23 cellular contexts compared by ENCODE assay signal in genomic region chr9:5892456-5893133, GRCh38. TPM values are rescaled to one million over a fixed set of nuclear protein-coding genes. Genes with fewer than 3 reads are reported as not detected.
DNase-seq lines count a peak whose midpoint lies in the region; ATAC-seq, FAIRE-seq and TF ChIP-seq lines count a peak whose summit lies in the region.
"Had no signal": no experiment of that assay in that cellular context is flagged by ENCODE, and none has a peak within 500 bp of the region (broad histone marks: within the 10 kb centered on the region; RNA-seq: fewer than 3 reads in every experiment).

No MANE protein-coding gene starts in this region.

- intact Hi-C loops in MCF 10A (cut with micrococcal nuclease) (no loop called here), breast epithelium (cut with DNase I; ENCODE audit: low total_unique reads) (no loop called here), endothelial cell of umbilical vein (cut with micrococcal nuclease) (no loop called here), left ventricle myocardium superior (cut with micrococcal nuclease) (no loop called here)

- H3K4me3 Mint-ChIP-seq in MCF 10A (ENCODE audit: unreplicated experiment) (no peak overlapping the region), type B pancreatic cell (no peak overlapping the region)
- H3K4me3 Mint-ChIP-seq: CD4-positive, CD25-positive, alpha-beta regulatory T cell; T-helper 1 cell treated with Interleukin-12 subunit alpha and Interleukin-12 subunit beta and Interleukin-4 antibody, amounts not matched to agents 30 μg/mL and 1 μg/mL, for 36 hours had no signal

- H2AFZ ChIP-seq in endothelial cell of umbilical vein (ENCODE audit: low read depth, low read length) = no peak overlapping the region

- no TSS peak for BruUV-seq in MCF 10A (replicated peaks; lab: Mats Ljungman, UMichigan)
- no TSS peak for BruUV-seq in endothelial cell of umbilical vein (replicated peaks; lab: Mats Ljungman, UMichigan)

- dilution Hi-C loops in endothelial cell of umbilical vein (cut with MboI; ENCODE audit: extremely low pct_ligation_motif_present, low sequenced_read_pairs) = no loop called here

- POLR2A ChIA-PET in MCF 10A (lab: Yijun Ruan, JAX) = interaction anchor here (1.1 kb wide), 1 partner anchor 8 kb away, joined by 3 read pairs; no protein-coding TSS in a partner anchor
- POLR2A ChIA-PET in endothelial cell of umbilical vein (lab: Charles Lee) = no interaction called here

- H3K4me2 ChIP-seq in endothelial cell of umbilical vein (ENCODE audit: insufficient read depth, low read length) = no peak overlapping the region

- H3K9me3 ChIP-seq in breast epithelium (no peaks in the 10 kb centered on the region), endothelial cell of umbilical vein (replicated peaks; ENCODE audit: control insufficient read depth, insufficient read depth, low read length) (no peaks in the 10 kb centered on the region)
- H3K9me3 ChIP-seq: psoas muscle, SJCRH30, vagina had no signal

- H3K9me3 Mint-ChIP-seq in MCF 10A (ENCODE audit: unreplicated experiment) (no peaks in the 10 kb centered on the region), type B pancreatic cell (no peaks in the 10 kb centered on the region)
- H3K9me3 Mint-ChIP-seq: CD4-positive, CD25-positive, alpha-beta regulatory T cell; T-helper 1 cell treated with Interleukin-12 subunit alpha and Interleukin-12 subunit beta and Interleukin-4 antibody, amounts not matched to agents 30 μg/mL and 1 μg/mL, for 36 hours had no signal

- H3K4me3 ChIP-seq in breast epithelium (no peak overlapping the region), endothelial cell of umbilical vein (replicated peaks in 1 of 3; ENCODE audit: insufficient read depth in 1 of 3, low read depth in 1 of 3, low read length in 3 of 3) (no peak overlapping the region)
- H3K4me3 ChIP-seq: psoas muscle, SJCRH30, vagina had no signal

- H3K27me3 ChIP-seq in breast epithelium = no peaks in the 10 kb centered on the region
- peaks cover 3 to 4% of the 10 kb centered on the region in 2 experiments for H3K27me3 ChIP-seq in endothelial cell of umbilical vein (ENCODE audit: control insufficient read depth in 2 of 2, insufficient read depth in 2 of 2, low read length in 2 of 2)
- H3K27me3 ChIP-seq: SJCRH30, vagina had no signal

- CTCF ChIA-PET in MCF 10A (lab: Yijun Ruan, JAX) (interaction anchor here (0.6 kb wide), 2 partner anchors 57 to 347 kb away, joined by 3 read pairs; no protein-coding TSS in a partner anchor), endothelial cell of umbilical vein (lab: Charles Lee) (interaction anchor here (1.0 to 2.5 kb wide), 2 partner anchors 162 to 414 kb away, joined by 3 to 6 read pairs; no protein-coding TSS in a partner anchor)

- H3K27me3 Mint-ChIP-seq in MCF 10A (ENCODE audit: insufficient read depth, unreplicated experiment) (peaks cover 16% of the 10 kb centered on the region), type B pancreatic cell (no peaks in the 10 kb centered on the region)
- H3K27me3 Mint-ChIP-seq: CD4-positive, CD25-positive, alpha-beta regulatory T cell had no signal

- H4K20me1 ChIP-seq in endothelial cell of umbilical vein (replicated peaks; ENCODE audit: control insufficient read depth, extremely low read depth, insufficient read depth, low read length) = no peaks in the 10 kb centered on the region

- H3K4me1 ChIP-seq in breast epithelium (no peaks in the 10 kb centered on the region), endothelial cell of umbilical vein (ENCODE audit: control insufficient read depth, extremely low read depth, insufficient read depth, low read length) (no peaks in the 10 kb centered on the region)
- H3K4me1 ChIP-seq: psoas muscle, vagina had no signal

- H3K79me2 ChIP-seq in endothelial cell of umbilical vein (ENCODE audit: control insufficient read depth, insufficient read depth, low read length) = no peaks in the 10 kb centered on the region

- no peak for FAIRE-seq in endothelial cell of umbilical vein (lab: Jason Lieb, UNC)
- FAIRE-seq: H1, islet of Langerhans had no signal

- H3K27ac Mint-ChIP-seq in MCF 10A (ENCODE audit: low read depth, unreplicated experiment) = no peak overlapping the region
- H3K27ac Mint-ChIP-seq in type B pancreatic cell = peak overlapping the region; percentile 18
- H3K27ac Mint-ChIP-seq: CD4-positive, CD25-positive, alpha-beta regulatory T cell; T-helper 1 cell treated with Interleukin-12 subunit alpha and Interleukin-12 subunit beta and Interleukin-4 antibody, amounts not matched to agents 30 μg/mL and 1 μg/mL, for 36 hours had no signal

- H3K27ac ChIP-seq in breast epithelium = no peak overlapping the region
- no peak overlapping the region for H3K27ac ChIP-seq in endothelial cell of umbilical vein (ENCODE audit: insufficient read depth, low read depth, low read length)
- H3K27ac ChIP-seq: psoas muscle, SJCRH30, vagina had no signal

- no peaks in the 10 kb centered on the region for H3K9me1 ChIP-seq in endothelial cell of umbilical vein (replicated peaks; ENCODE audit: control insufficient read depth, extremely low read depth, insufficient read depth, low read length)

- TF ChIP-seq POLR2A in breast epithelium (IDR thresholded peaks at IDR 0.05) (no peak), endothelial cell of umbilical vein (IDR thresholded peaks at IDR 0.05; ENCODE audit: low read depth, low read length) (no peak)

- no peak overlapping the region for H3K9ac ChIP-seq in endothelial cell of umbilical vein (replicated peaks; ENCODE audit: extremely low read depth, insufficient read depth, low read length)

- H3K4me1 Mint-ChIP-seq in MCF 10A (ENCODE audit: insufficient read depth, unreplicated experiment) (no peaks in the 10 kb centered on the region), type B pancreatic cell (ENCODE audit: unreplicated experiment) (peaks cover 9% of the 10 kb centered on the region)

- H3K36me3 Mint-ChIP-seq in MCF 10A (ENCODE audit: insufficient read depth, unreplicated experiment) (no peaks in the 10 kb centered on the region), type B pancreatic cell (no peaks in the 10 kb centered on the region)

- TF ChIP-seq CTCF in MCF 10A (IDR thresholded peaks at IDR 0.05; ENCODE audit: unreplicated experiment) (no peak), breast epithelium (IDR thresholded peaks at IDR 0.05) (no peak), endothelial cell of umbilical vein (IDR thresholded peaks at IDR 0.05; ENCODE audit: extremely low read depth in 1 of 2, insufficient read depth in 1 of 2, low read depth in 1 of 2, low read length in 2 of 2) (no peak), type B pancreatic cell (conservative IDR thresholded peaks at IDR 0.05) (no peak)

- no peak for ATAC-seq in left ventricle myocardium superior
- ATAC-seq: psoas muscle had no signal

- peak; percentile 17 for DNase-seq in MCF 10A (ENCODE audit: unreplicated experiment)
- DNase-seq in breast epithelium (ENCODE audit: low spot score in 2 of 2) = no peak
- peak; percentile 98 for DNase-seq in OCI-M1 (lab: John Stamatoyannopoulos, UW)
- peak; percentile 15 for DNase-seq in endothelial cell of umbilical vein (ENCODE audit: low read depth, low spot score)
- DNase-seq in type B pancreatic cell (ENCODE audit: extremely low spot score, unreplicated experiment) = no peak
- DNase-seq in left ventricle myocardium superior = no peak
- DNase-seq in kidney glomerular epithelial cell (lab: John Stamatoyannopoulos, UW) = no peak
- DNase-seq: activated CD4-positive, alpha-beta T cell treated with anti-CD3 and anti-CD28 coated beads, Interleukin-2, amount 50 U/mL, for 1 hour; activated CD8-positive, alpha-beta memory T cell treated with anti-CD3 and anti-CD28 coated beads, Interleukin-2, amount 50 U/mL, for 4 hours; CD4-positive, CD25-positive, alpha-beta regulatory T cell; hippocampal formation; NCI-H1092; NCI-H2081; NCI-H774; psoas muscle had no signal

- no peaks in the 10 kb centered on the region for H3K36me3 ChIP-seq in breast epithelium
- H3K36me3 ChIP-seq in endothelial cell of umbilical vein (ENCODE audit: control insufficient read depth in 2 of 2, extremely low read depth in 1 of 2, insufficient read depth in 2 of 2, low read length in 2 of 2) = no peaks in the 10 kb centered on the region
- H3K36me3 ChIP-seq: SJCRH30, vagina had no signal

TF ChIP-seq in endothelial cell of umbilical vein, 7 proteins besides CTCF, POLR2A, EP300 and RAD21:
- TF ChIP-seq GATA2 (IDR thresholded peaks at IDR 0.05; ENCODE audit: insufficient read depth, insufficient read length, low read depth, low read length) (no peak), EZH2 (IDR thresholded peaks at IDR 0.05; ENCODE audit: borderline replicate concordance, low read depth, low read length, severe bottlenecking) (no peak), FOS (IDR thresholded peaks at IDR 0.05; ENCODE audit: borderline replicate concordance, insufficient read depth, low read length) (peak; percentile 17)

RNA-seq across cellular contexts. Expression of gene MLANA, which starts 1.9 kb away (rescaled TPM):
- not detected in 2 replicates for total RNA-seq in MCF 10A (2022)
- not detected for total RNA-seq in breast epithelium
- not detected in 2 replicates for total RNA-seq in endothelial cell of umbilical vein
- not detected in 2 replicates for polyA plus RNA-seq in endothelial cell of umbilical vein
- not detected in 2 replicates for polyA plus RNA-seq in endothelial cell of umbilical vein (2011; cell fraction: cytosol; rRNA removed)
- not detected in 2 replicates for polyA plus RNA-seq in endothelial cell of umbilical vein (2011; cell fraction: nucleus; rRNA removed)
- 0.34 and 0.50 TPM in 2 replicates for polyA plus RNA-seq in endothelial cell of umbilical vein (2012)
- not detected in 2 replicates for polyA minus RNA-seq in endothelial cell of umbilical vein
- not detected for polyA minus RNA-seq in endothelial cell of umbilical vein (2011; cell fraction: cytosol; rRNA and poly(A)+ RNA removed)
- polyA minus RNA-seq in endothelial cell of umbilical vein (2011; cell fraction: nucleus; rRNA and poly(A)+ RNA removed) = not detected in 2 replicates
- 12.1 TPM in 1 of 2 replicates, not detected in the other for total RNA-seq in type B pancreatic cell (ENCODE audit: low replicate concordance)
- total RNA-seq in left ventricle myocardium superior = not detected
- total RNA-seq: CD4-positive, CD25-positive, alpha-beta regulatory T cell; dermis microvascular lymphatic vessel endothelial cell; H1; lung microvascular endothelial cell; psoas muscle; skeletal muscle tissue; vagina had no signal
- polyA plus RNA-seq: H1 had no signal

RNA-seq across cellular contexts. Expression of gene ERMP1, which starts 59.7 kb away (rescaled TPM):
- total RNA-seq in MCF 10A (2022) = 13.6 and 17.2 TPM in 2 replicates
- total RNA-seq in breast epithelium = 10 to 100 TPM; 12.6 to 39.2 (median 34.1) TPM
- 16.6 and 20.1 TPM in 2 replicates for total RNA-seq in endothelial cell of umbilical vein
- polyA plus RNA-seq in endothelial cell of umbilical vein = 7.7 and 9.7 TPM in 2 replicates
- polyA plus RNA-seq in endothelial cell of umbilical vein (2011; cell fraction: cytosol; rRNA removed) = 7.7 and 8.1 TPM in 2 replicates
- 9.6 and 12.5 TPM in 2 replicates for polyA plus RNA-seq in endothelial cell of umbilical vein (2011; cell fraction: nucleus; rRNA removed)
- 14.5 and 18.2 TPM in 2 replicates for polyA plus RNA-seq in endothelial cell of umbilical vein (2012)
- polyA minus RNA-seq in endothelial cell of umbilical vein = 25.8 and 26.4 TPM in 2 replicates
- 30.8 TPM for polyA minus RNA-seq in endothelial cell of umbilical vein (2011; cell fraction: cytosol; rRNA and poly(A)+ RNA removed)
- polyA minus RNA-seq in endothelial cell of umbilical vein (2011; cell fraction: nucleus; rRNA and poly(A)+ RNA removed) = 12.8 and 18.5 TPM in 2 replicates
- 57.7 and 70.2 TPM in 2 replicates for total RNA-seq in type B pancreatic cell (ENCODE audit: low replicate concordance)
- total RNA-seq in left ventricle myocardium superior = 26.3 TPM

Comparison
In these comparisons a context has a peak if more than half of its experiments do, and no peak if none do; other contexts are left out.
1. DNase-seq: peak in MCF 10A (single experiment), OCI-M1 (single experiment) and endothelial cell of umbilical vein (single experiment); none in breast epithelium (0 of 2), type B pancreatic cell (single experiment), left ventricle myocardium superior (single experiment) and kidney glomerular epithelial cell (single experiment).